8 cellular contexts compared by ENCODE assay signal in the genomic region with DNA sequence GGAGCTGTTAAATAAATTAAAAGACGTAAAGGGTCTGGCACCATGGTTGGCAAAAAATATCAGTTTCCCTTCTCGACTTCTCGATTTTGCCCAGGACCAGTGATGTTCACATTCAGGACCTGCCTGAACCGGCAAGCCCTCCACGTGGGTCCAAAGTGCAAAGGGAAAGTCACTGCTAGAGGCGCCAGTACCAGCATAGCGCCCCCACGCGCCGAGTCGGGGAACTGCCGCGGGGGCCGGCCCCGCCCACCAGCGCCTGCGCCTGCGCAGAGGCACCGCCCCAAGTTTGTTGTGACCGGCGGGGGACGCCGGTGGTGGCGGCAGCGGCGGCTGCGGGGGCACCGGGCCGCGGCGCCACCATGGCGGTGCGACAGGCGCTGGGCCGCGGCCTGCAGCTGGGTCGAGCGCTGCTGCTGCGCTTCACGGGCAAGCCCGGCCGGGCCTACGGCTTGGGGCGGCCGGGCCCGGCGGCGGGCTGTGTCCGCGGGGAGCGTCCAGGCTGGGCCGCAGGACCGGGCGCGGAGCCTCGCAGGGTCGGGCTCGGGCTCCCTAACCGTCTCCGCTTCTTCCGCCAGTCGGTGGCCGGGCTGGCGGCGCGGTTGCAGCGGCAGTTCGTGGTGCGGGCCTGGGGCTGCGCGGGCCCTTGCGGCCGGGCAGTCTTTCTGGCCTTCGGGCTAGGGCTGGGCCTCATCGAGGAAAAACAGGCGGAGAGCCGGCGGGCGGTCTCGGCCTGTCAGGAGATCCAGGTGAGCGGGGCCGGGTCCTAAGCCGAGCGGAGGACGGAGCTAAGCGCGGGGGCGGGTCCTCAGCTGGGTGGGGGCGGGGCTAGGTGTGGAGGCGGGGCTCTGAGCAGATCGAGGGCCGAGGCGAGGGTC. TPM values are rescaled to one million over a fixed set of nuclear protein-coding genes. Genes with fewer than 3 reads are reported as not detected.
DNase-seq lines count a peak whose midpoint lies in the region; ATAC-seq and TF ChIP-seq lines count a peak whose summit lies in the region.

A gene (plus strand): TSS at position 269 of the 875 bp plus-strand sequence. CDS start 91 bp downstream, at position 360.

- peak; percentile 84 for ATAC-seq in CD4-positive, alpha-beta T cell (ENCODE audit: poor library complexity)
- ATAC-seq in GM21360 (IDR thresholded peaks at IDR 0.05; ENCODE audit: unreplicated experiment) (peak; percentile 58), gastroesophageal sphincter (peak; percentile 92)

- peaks cover 5% of the 10 kb centered on the region for H3K27me3 Mint-ChIP-seq in CD4-positive, alpha-beta T cell
- peaks cover 10% of the 10 kb centered on the region for H3K27me3 Mint-ChIP-seq in activated naive CD4-positive, alpha-beta T cell treated with anti-CD3 and anti-CD28 coated beads, Interleukin-2, amount 10 ng/mL, durations not matched to agents 7 days and 5 days

- peak within 1 kb of the TSS; percentile 58 for H2BK5ac ChIP-seq in neuronal stem cell (ENCODE audit: low read length)

- H2BK15ac ChIP-seq in neuronal stem cell (ENCODE audit: low read length): no peak within 1 kb of the TSS

- in situ Hi-C loops in SK-MEL-5 (cut with HindIII; ENCODE audit: low pct_unique_long_range_greater_than_20kb, low sequenced_read_pairs): no loop called here

- no peak for TF ChIP-seq EP300 in gastroesophageal sphincter (IDR thresholded peaks at IDR 0.05)

- H2AFZ ChIP-seq in Loucy (ENCODE audit: low read length): peak within 1 kb of the TSS; percentile 95
- peak within 1 kb of the TSS; percentile 98 for H2AFZ ChIP-seq in neuronal stem cell (ENCODE audit: low read length)

- intact Hi-C loops in CD4-positive, alpha-beta T cell (cut with DNase I, micrococcal nuclease): loop anchor here (2.0 to 10.0 kb wide), 3 partner anchors 111 to 751 kb away; a partner anchor contains a TSS

- peak within 1 kb of the TSS; percentile 90 for H3K18ac ChIP-seq in neuronal stem cell (ENCODE audit: low read length)

- H4K20me1 ChIP-seq in Loucy (ENCODE audit: insufficient read depth, low read length, poor library complexity, severe bottlenecking): no peaks in the 10 kb centered on the region

- H3K36me3 ChIP-seq in Loucy (ENCODE audit: insufficient read depth, low read length) (no peaks in the 10 kb centered on the region), gastroesophageal sphincter (peaks cover 0 to 23% of the 10 kb centered on the region in 2 donors), neuronal stem cell (replicated peaks in 1 of 2; ENCODE audit: control insufficient read depth in 2 of 2, insufficient read depth in 2 of 2, low read length in 2 of 2) (peaks cover 2 to 7% of the 10 kb centered on the region in 2 donors), subcutaneous abdominal adipose tissue (ENCODE audit: control insufficient read depth in 5 of 5, insufficient read depth in 5 of 5, low read length in 5 of 5) (peaks cover 0 to 20% (median 16%) of the 10 kb centered on the region in 5 donors)

- H3K4me2 ChIP-seq in Loucy (ENCODE audit: low read depth, low read length, poor library complexity, severe bottlenecking) (peak within 1 kb of the TSS; percentile 90), neuronal stem cell (ENCODE audit: insufficient read depth, low read length, poor library complexity, severe bottlenecking) (peak within 1 kb of the TSS; percentile 76)

- no peak within 1 kb of the TSS for H4K91ac ChIP-seq in neuronal stem cell (ENCODE audit: low read depth, low read length, poor library complexity)

- peaks cover 12% of the 10 kb centered on the region for H3K4me1 Mint-ChIP-seq in CD4-positive, alpha-beta T cell (ENCODE audit: low read depth)
- peaks cover 10% of the 10 kb centered on the region for H3K4me1 Mint-ChIP-seq in activated naive CD4-positive, alpha-beta T cell treated with anti-CD3 and anti-CD28 coated beads, Interleukin-2, amount 10 ng/mL, durations not matched to agents 7 days and 5 days

- H3K9me3 Mint-ChIP-seq in CD4-positive, alpha-beta T cell: no peaks in the 10 kb centered on the region
- peaks cover 2% of the 10 kb centered on the region for H3K9me3 Mint-ChIP-seq in activated naive CD4-positive, alpha-beta T cell treated with anti-CD3 and anti-CD28 coated beads, Interleukin-2, amount 10 ng/mL, durations not matched to agents 7 days and 5 days

- H3K14ac ChIP-seq in neuronal stem cell (ENCODE audit: low read length): no peak within 1 kb of the TSS

- peak; percentile 82 to 92 for TF ChIP-seq POLR2A in gastroesophageal sphincter (IDR thresholded peaks at IDR 0.05)

- peaks cover 1% of the 10 kb centered on the region for H3K79me1 ChIP-seq in neuronal stem cell (ENCODE audit: low read depth, low read length)

- H2BK120ac ChIP-seq in neuronal stem cell (ENCODE audit: low read depth, low read length): no peak within 1 kb of the TSS

- H3K27me3 ChIP-seq in CD4-positive, alpha-beta T cell (ENCODE audit: control insufficient read depth, insufficient read depth, low read length): no peaks in the 10 kb centered on the region
- no peaks in the 10 kb centered on the region for H3K27me3 ChIP-seq in Loucy (ENCODE audit: insufficient read depth, low read length, poor library complexity, severe bottlenecking)
- H3K27me3 ChIP-seq in gastroesophageal sphincter: no peaks in the 10 kb centered on the region
- H3K27me3 ChIP-seq in neuronal stem cell (ENCODE audit: control insufficient read depth in 3 of 3, insufficient read depth in 3 of 3, low read depth in 1 of 3, low read length in 3 of 3): no peaks in the 10 kb centered on the region
- H3K27me3 ChIP-seq in subcutaneous abdominal adipose tissue (ENCODE audit: control insufficient read depth in 5 of 5, insufficient read depth in 4 of 5, low read length in 5 of 5): no peaks in the 10 kb centered on the region

- H3F3A ChIP-seq in Loucy (ENCODE audit: low read depth): no peaks in the 10 kb centered on the region

- no peaks in the 10 kb centered on the region for H3K79me2 ChIP-seq in Loucy (ENCODE audit: insufficient read depth, low read length)

- no peaks in the 10 kb centered on the region for H3K4me1 ChIP-seq in Loucy (ENCODE audit: insufficient read depth, low read length, poor library complexity, severe bottlenecking)
- peaks cover 2 to 41% (median 10%) of the 10 kb centered on the region in 3 donors for H3K4me1 ChIP-seq in gastroesophageal sphincter
- H3K4me1 ChIP-seq in neuronal stem cell (ENCODE audit: control insufficient read depth in 2 of 2, insufficient read depth in 1 of 2, low read depth in 1 of 2, low read length in 2 of 2): peaks cover 0 to 4% of the 10 kb centered on the region in 2 donors
- H3K4me1 ChIP-seq in subcutaneous abdominal adipose tissue (ENCODE audit: control insufficient read depth in 5 of 5, insufficient read depth in 5 of 5, low read length in 5 of 5): peaks cover 0 to 24% (median 21%) of the 10 kb centered on the region in 5 donors

- peak; percentile 72 to 97 (median 84) for DNase-seq in CD4-positive, alpha-beta T cell
- DNase-seq in SK-MEL-5 (ENCODE audit: low read depth, low spot score) (peak; percentile 69), neuronal stem cell (ENCODE audit: low spot score) (peak; percentile 85)
- peak; percentile 86 for DNase-seq in activated naive CD4-positive, alpha-beta T cell treated with anti-CD3 and anti-CD28 coated beads, Interleukin-2, amount 10 ng/mL, durations not matched to agents 7 days and 5 days

- POLR2A ChIA-PET in CD4-positive, alpha-beta T cell (lab: Charles Lee): interaction anchor here (0.5 to 2.2 kb wide), 18 partner anchors 9 to 1561 kb away, joined by 3 to 35 read pairs (median 4); a partner anchor contains a TSS

- no peak within 1 kb of the TSS for H3K23ac ChIP-seq in neuronal stem cell (ENCODE audit: low read depth, low read length, poor library complexity)

- H4K8ac ChIP-seq in neuronal stem cell (ENCODE audit: low read depth, low read length): no peak within 1 kb of the TSS

- H3K27ac Mint-ChIP-seq in CD4-positive, alpha-beta T cell: peak within 1 kb of the TSS; percentile 87
- peak within 1 kb of the TSS; percentile 87 for H3K27ac Mint-ChIP-seq in activated naive CD4-positive, alpha-beta T cell treated with anti-CD3 and anti-CD28 coated beads, Interleukin-2, amount 10 ng/mL, durations not matched to agents 7 days and 5 days

- H3K36me3 Mint-ChIP-seq in CD4-positive, alpha-beta T cell (ENCODE audit: low read depth): peaks cover 20% of the 10 kb centered on the region
- no peaks in the 10 kb centered on the region for H3K36me3 Mint-ChIP-seq in activated naive CD4-positive, alpha-beta T cell treated with anti-CD3 and anti-CD28 coated beads, Interleukin-2, amount 10 ng/mL, durations not matched to agents 7 days and 5 days

- peak; percentile 99 for TF ChIP-seq CTCF in CD4-positive, alpha-beta T cell (IDR thresholded peaks at IDR 0.05)
- TF ChIP-seq CTCF in Loucy (conservative IDR thresholded peaks at IDR 0.05; ENCODE audit: low read length): peak; percentile 95
- peak; percentile 98 to 99 (median 99) for TF ChIP-seq CTCF in gastroesophageal sphincter (IDR thresholded peaks at IDR 0.05)

- H3K27ac ChIP-seq in CD4-positive, alpha-beta T cell (ENCODE audit: low read depth, low read length): peak within 1 kb of the TSS; percentile 72
- H3K27ac ChIP-seq in gastroesophageal sphincter (peak within 1 kb of the TSS; percentile 93 to 97 (median 95)), neuronal stem cell (replicated peaks; ENCODE audit: low read length) (peak within 1 kb of the TSS; percentile 67), subcutaneous abdominal adipose tissue (ENCODE audit: low read depth, low read length) (peak within 1 kb of the TSS; percentile 86)

- CTCF ChIA-PET in CD4-positive, alpha-beta T cell (lab: Charles Lee): interaction anchor here (0.6 to 1.8 kb wide), 8 partner anchors 17 to 1382 kb away, joined by 3 to 6 read pairs (median 4); a partner anchor contains a TSS
- CTCF ChIA-PET in activated naive CD4-positive, alpha-beta T cell treated with anti-CD3 and anti-CD28 coated beads, Interleukin-2, amount 10 ng/mL, durations not matched to agents 7 days and 5 days (lab: Charles Lee): interaction anchor here (0.6 to 3.5 kb wide), 20 partner anchors 8 to 421 kb away, joined by 3 to 13 read pairs (median 4); a partner anchor contains a TSS

- H3K4me3 ChIP-seq in Loucy (ENCODE audit: low read length, poor library complexity, severe bottlenecking) (peak within 1 kb of the TSS; percentile 87), gastroesophageal sphincter (peak within 1 kb of the TSS; percentile 92 to 98), neuronal stem cell (ENCODE audit: low read length in 2 of 2) (peak within 1 kb of the TSS; percentile 66 to 98), subcutaneous abdominal adipose tissue (ENCODE audit: low read depth in 1 of 5, low read length in 5 of 5) (peak within 1 kb of the TSS; percentile 73 to 93 (median 90))

- 10 to 21% methylated on average over 3 to 6 of the region's 93 CpGs for WGBS in gastroesophageal sphincter (ENCODE audit: low coverage in 1 of 2), 2 donors
- no CpG with 5 or more reads among the region's 93 CpGs for WGBS in neuronal stem cell (ENCODE audit: extremely low coverage in 2 of 2, insufficient read length in 2 of 2, insufficient replicate concordance in 1 of 2), 2 donors

- no peaks in the 10 kb centered on the region for H3K9me3 ChIP-seq in CD4-positive, alpha-beta T cell (ENCODE audit: control insufficient read depth, low read length)
- no peaks in the 10 kb centered on the region for H3K9me3 ChIP-seq in Loucy (ENCODE audit: insufficient read depth, low read depth, low read length)
- H3K9me3 ChIP-seq in gastroesophageal sphincter: no peaks in the 10 kb centered on the region
- H3K9me3 ChIP-seq in neuronal stem cell (replicated peaks in 1 of 2; ENCODE audit: control insufficient read depth in 2 of 2, insufficient read depth in 1 of 2, low read depth in 1 of 2, low read length in 2 of 2): no peaks in the 10 kb centered on the region
- no peaks in the 10 kb centered on the region for H3K9me3 ChIP-seq in subcutaneous abdominal adipose tissue (ENCODE audit: control insufficient read depth in 5 of 5, low read length in 5 of 5)

- H3K4me3 Mint-ChIP-seq in CD4-positive, alpha-beta T cell: peak within 1 kb of the TSS; percentile 94
- peak within 1 kb of the TSS; percentile 81 for H3K4me3 Mint-ChIP-seq in activated naive CD4-positive, alpha-beta T cell treated with anti-CD3 and anti-CD28 coated beads, Interleukin-2, amount 10 ng/mL, durations not matched to agents 7 days and 5 days

- no peak within 1 kb of the TSS for H3K4ac ChIP-seq in neuronal stem cell (ENCODE audit: low read length)

- peak within 1 kb of the TSS; percentile 73 for H3K9ac ChIP-seq in Loucy (ENCODE audit: low read depth, low read length, poor library complexity, severe bottlenecking)
- H3K9ac ChIP-seq in neuronal stem cell (ENCODE audit: low read depth, low read length, poor library complexity): peak within 1 kb of the TSS; percentile 87
- peak within 1 kb of the TSS; percentile 57 to 96 (median 86) for H3K9ac ChIP-seq in subcutaneous abdominal adipose tissue (ENCODE audit: low read length in 5 of 5)

- H2BK12ac ChIP-seq in neuronal stem cell (ENCODE audit: low read length): no peak within 1 kb of the TSS

- H3K9me2 ChIP-seq in Loucy (replicated peaks; ENCODE audit: low read depth, low read length): no peaks in the 10 kb centered on the region

- no peak within 1 kb of the TSS for H2AK5ac ChIP-seq in neuronal stem cell (ENCODE audit: low read depth, low read length)

RNA-seq across cellular contexts. Expression of the gene that starts here (rescaled TPM):
- total RNA-seq in CD4-positive, alpha-beta T cell: 1 to 10 TPM; 6.6 to 7.5 TPM
- total RNA-seq in SK-MEL-5 (2014; rRNA removed; shearing (Covaris generic)): 27.2 and 28.4 TPM in 2 replicates
- polyA plus RNA-seq in SK-MEL-5 (2015; cell fraction: cytosol; rRNA removed): 31.8 and 32.4 TPM in 2 replicates
- 7.9 and 10.3 TPM in 2 replicates for polyA plus RNA-seq in SK-MEL-5 (2015; cell fraction: nucleus; rRNA removed)
- 100 to 1,000 TPM; 148 to 269 (median 203) TPM for total RNA-seq in gastroesophageal sphincter
- polyA plus RNA-seq in neuronal stem cell (2013, experiment 1 of 2): 22.0 TPM
- polyA plus RNA-seq in neuronal stem cell (2013, experiment 2 of 2): 19.8 TPM

Comparison
In these comparisons a context has a peak if more than half of its experiments do, and no peak if none do; other contexts are left out.
1. Peak in every context shown above with its lines: DNase-seq, ATAC-seq, H3K4me3 ChIP-seq and H3K27ac ChIP-seq.